In genomic region chr18:26017929-26018328, GRCh38 we compare ENCODE assay signal across 13 cellular contexts.
A peak's percentile ranks its signal among the peaks of the same experiment; 100 is the strongest.
DNase-seq lines count a peak whose midpoint lies in the region; ATAC-seq and TF ChIP-seq lines count a peak whose summit lies in the region.
"Had no signal": no experiment of that assay in that cellular context is flagged by ENCODE, and none has a peak within 500 bp of the region (broad histone marks: within the 10 kb centered on the region; RNA-seq: fewer than 3 reads in every experiment).

No MANE protein-coding gene starts in this region.

- H3K9me3 ChIP-seq in Loucy (ENCODE audit: insufficient read depth, low read depth, low read length) (no peaks in the 10 kb centered on the region), neural progenitor cell (ENCODE audit: low read depth) (no peaks in the 10 kb centered on the region)
- H3K9me3 ChIP-seq: mucosa of descending colon, Peyer's patch, sigmoid colon had no signal

- TF ChIP-seq CTCF in Loucy (conservative IDR thresholded peaks at IDR 0.05; ENCODE audit: low read length) (peak; percentile 56), neural progenitor cell (IDR thresholded peaks at IDR 0.05) (peak; percentile 20)

- H3K79me2 ChIP-seq in Loucy (ENCODE audit: insufficient read depth, low read length) (no peaks in the 10 kb centered on the region), neural progenitor cell (ENCODE audit: low read depth) (no peaks in the 10 kb centered on the region)

- H3K27ac Mint-ChIP-seq in neural progenitor cell = no peak overlapping the region

- peaks cover 41% of the 10 kb centered on the region for H3K36me3 Mint-ChIP-seq in neural progenitor cell

- no peak overlapping the region for H3K4me3 Mint-ChIP-seq in neural progenitor cell

- peaks cover 91% of the 10 kb centered on the region; the same call in 1 of the 2 replicates for H3K36me3 ChIP-seq in Loucy (ENCODE audit: insufficient read depth, low read length)
- H3K36me3 ChIP-seq in neural progenitor cell = peaks cover 9% of the 10 kb centered on the region

- no peaks in the 10 kb centered on the region for H4K20me1 ChIP-seq in Loucy (ENCODE audit: insufficient read depth, low read length, poor library complexity, severe bottlenecking)
- H4K20me1 ChIP-seq in neural progenitor cell (ENCODE audit: low read depth) = no peaks in the 10 kb centered on the region

- H3K4me2 ChIP-seq in Loucy (ENCODE audit: low read depth, low read length, poor library complexity, severe bottlenecking) (no peak overlapping the region), neural progenitor cell (no peak overlapping the region)

- H3F3A ChIP-seq in Loucy (ENCODE audit: low read depth) = no peaks in the 10 kb centered on the region
- peaks cover 7% of the 10 kb centered on the region for H3F3A ChIP-seq in neural progenitor cell (ENCODE audit: low read depth)

- peak; percentile 13 for DNase-seq in DMS53 (lab: John Stamatoyannopoulos, UW)
- DNase-seq in DMS53 treated with DMSO at 0.1 percent for 48 hours (lab: John Stamatoyannopoulos, UW; ENCODE audit: unreplicated experiment) = no peak
- peak; percentile 15 for DNase-seq in astrocyte of the hippocampus (ENCODE audit: low read depth, low spot score)
- DNase-seq in neural progenitor cell (ENCODE audit: low spot score) = no peak
- DNase-seq in RPMI8226 = no peak
- no peak for DNase-seq in activated gamma-delta T cell (lab: John Stamatoyannopoulos, UW)
- DNase-seq: mucosa of descending colon, NCI-H187, Peyer's patch, sigmoid colon, WERI-Rb-1 had no signal

- no peak for ATAC-seq in GM18502 (IDR thresholded peaks at IDR 0.05; ENCODE audit: poor library complexity, unreplicated experiment)
- ATAC-seq: mucosa of descending colon had no signal

- H3K9ac ChIP-seq in Loucy (ENCODE audit: low read depth, low read length, poor library complexity, severe bottlenecking) = no peak overlapping the region
- H3K9ac ChIP-seq in neural progenitor cell = no peak overlapping the region

- no peak overlapping the region for H3K4me3 ChIP-seq in Loucy (ENCODE audit: low read length, poor library complexity, severe bottlenecking)
- H3K4me3 ChIP-seq in neural progenitor cell = no peak overlapping the region
- H3K4me3 ChIP-seq: mucosa of descending colon, Peyer's patch, sigmoid colon had no signal

- no peak overlapping the region for H3K27ac ChIP-seq in neural progenitor cell
- H3K27ac ChIP-seq: Peyer's patch, sigmoid colon, WERI-Rb-1 had no signal

- no peaks in the 10 kb centered on the region for H3K27me3 Mint-ChIP-seq in neural progenitor cell (ENCODE audit: insufficient read depth, low read depth)

- H3K27me3 ChIP-seq in Loucy (ENCODE audit: insufficient read depth, low read length, poor library complexity, severe bottlenecking) (no peaks in the 10 kb centered on the region), neural progenitor cell (no peaks in the 10 kb centered on the region)
- H3K27me3 ChIP-seq: Peyer's patch, sigmoid colon had no signal

- H3K9me2 ChIP-seq in Loucy (replicated peaks; ENCODE audit: low read depth, low read length) = no peaks in the 10 kb centered on the region

- no peaks in the 10 kb centered on the region for H3K4me1 Mint-ChIP-seq in neural progenitor cell

- H2AFZ ChIP-seq in Loucy (ENCODE audit: low read length) = no peak overlapping the region
- H2AFZ ChIP-seq in neural progenitor cell (replicated peaks) = no peak overlapping the region

- H3K9me3 Mint-ChIP-seq in neural progenitor cell = no peaks in the 10 kb centered on the region

- H3K4me1 ChIP-seq in Loucy (ENCODE audit: insufficient read depth, low read length, poor library complexity, severe bottlenecking) = no peaks in the 10 kb centered on the region
- H3K4me1 ChIP-seq in neural progenitor cell = peaks cover 11% of the 10 kb centered on the region
- H3K4me1 ChIP-seq: Peyer's patch, sigmoid colon had no signal

Comparison
In these comparisons a context has a peak if more than half of its experiments do, and no peak if none do; other contexts are left out.
1. DNase-seq: peak in DMS53 (single experiment) and astrocyte of the hippocampus (single experiment); none in DMS53 treated with DMSO at 0.1 percent for 48 hours (single experiment), neural progenitor cell (single experiment), RPMI8226 (single experiment) and activated gamma-delta T cell (single experiment).